Comparison of ENCODE assay signal across 6 cellular contexts in the genomic region with DNA sequence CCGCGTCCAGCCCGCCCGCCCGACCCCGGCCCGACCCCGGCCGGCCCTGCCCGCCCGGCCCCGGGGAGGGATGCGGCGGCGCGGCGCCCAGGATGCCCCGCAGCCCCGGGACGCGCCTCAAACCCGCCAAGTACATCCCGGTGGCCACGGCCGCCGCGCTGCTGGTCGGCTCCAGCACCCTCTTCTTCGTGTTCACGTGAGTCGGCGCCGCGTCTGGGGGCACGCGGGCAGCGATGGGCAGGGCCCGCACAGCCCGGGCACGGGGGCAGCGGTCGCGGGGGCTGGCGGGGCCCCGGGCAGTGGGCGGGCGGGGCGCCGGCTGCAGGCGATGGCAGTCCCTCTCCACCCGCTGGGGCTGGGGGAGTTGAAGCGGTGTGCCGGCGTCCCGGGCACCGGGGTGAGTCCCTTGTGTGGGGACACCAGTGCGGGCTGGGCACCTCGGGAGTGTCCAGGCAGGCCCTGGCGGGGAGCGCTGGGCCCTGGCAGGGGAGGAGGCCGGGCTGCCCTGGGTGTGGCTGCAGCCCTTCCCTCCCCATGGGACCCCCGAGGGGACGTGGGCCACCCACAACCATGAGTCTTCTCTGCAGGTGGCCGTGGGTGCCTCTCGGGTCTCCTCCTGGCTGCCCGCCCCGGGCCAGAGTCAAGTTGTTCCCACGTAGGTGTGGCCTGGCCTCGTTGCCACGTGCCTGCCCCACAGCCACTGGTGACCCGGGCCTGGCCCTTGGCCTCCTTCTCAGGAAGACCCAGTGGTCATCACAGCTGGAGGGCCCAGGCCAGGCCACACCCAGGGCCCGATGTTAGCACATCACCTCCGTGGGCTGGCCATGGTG. TPM values are rescaled to one million over a fixed set of nuclear protein-coding genes. Genes with fewer than 3 reads are reported as not detected.
A peak's percentile ranks its signal among the peaks of the same experiment; 100 is the strongest.
DNase-seq lines count a peak whose midpoint lies in the region; ATAC-seq and TF ChIP-seq lines count a peak whose summit lies in the region.

No MANE protein-coding gene starts in this region.

- intact Hi-C loops in left ventricle myocardium inferior (cut with micrococcal nuclease): no loop called here

- ATAC-seq in GM18907 (IDR thresholded peaks at IDR 0.05; ENCODE audit: unreplicated experiment): peak; percentile 4
- 0 out of 3 replicates have a peak, but pooled peaks have one; percentile 1 for ATAC-seq in SK-N-SH treated with all-trans-retinoic acid at 6 μM for 48 hours
- no peak for ATAC-seq in GM18858 (IDR thresholded peaks at IDR 0.05; ENCODE audit: unreplicated experiment)

- TF ChIP-seq CTCF in left ventricle myocardium inferior (IDR thresholded peaks at IDR 0.05; ENCODE audit: borderline replicate concordance) (no peak), type B pancreatic cell (conservative IDR thresholded peaks at IDR 0.05) (no peak)

- no peaks in the 10 kb centered on the region for H3K9me3 Mint-ChIP-seq in type B pancreatic cell

- no peaks in the 10 kb centered on the region for H3K27me3 ChIP-seq in left ventricle myocardium inferior (ENCODE audit: low read depth)

- no peaks in the 10 kb centered on the region for H3K27me3 Mint-ChIP-seq in type B pancreatic cell

- H3K27ac Mint-ChIP-seq in type B pancreatic cell: no peak overlapping the region

- H3K36me3 ChIP-seq in left ventricle myocardium inferior: peaks cover 6% of the 10 kb centered on the region

- no peaks in the 10 kb centered on the region for H3K36me3 Mint-ChIP-seq in type B pancreatic cell

- peak overlapping the region; percentile 100 for H3K27ac ChIP-seq in left ventricle myocardium inferior (replicated peaks)

- H3K4me3 Mint-ChIP-seq in type B pancreatic cell: peak overlapping the region; percentile 81

- peak overlapping the region; percentile 96 for H3K4me3 ChIP-seq in left ventricle myocardium inferior

- H3K9me3 ChIP-seq in left ventricle myocardium inferior (replicated peaks): no peaks in the 10 kb centered on the region

- DNase-seq in left ventricle myocardium inferior (peak; percentile 49), type B pancreatic cell (ENCODE audit: extremely low spot score, unreplicated experiment) (no peak), OCI-M2 (lab: John Stamatoyannopoulos, UW; ENCODE audit: unreplicated experiment) (no peak)

- H3K4me1 ChIP-seq in left ventricle myocardium inferior: peaks cover 80% of the 10 kb centered on the region

- H3K4me1 Mint-ChIP-seq in type B pancreatic cell (ENCODE audit: unreplicated experiment): peaks cover 6% of the 10 kb centered on the region

TF ChIP-seq in SK-N-SH treated with all-trans-retinoic acid at 6 μM for 48 hours, 23 proteins besides CTCF, POLR2A, EP300 and RAD21:
- no peak for TF ChIP-seq ZNF70 (CRISPR knock-in tag; IDR thresholded peaks at IDR 0.05)
- no peak for TF ChIP-seq ARNTL (CRISPR knock-in tag; IDR thresholded peaks at IDR 0.05; ENCODE audit: borderline replicate concordance, low read depth)
- TF ChIP-seq, protein P1, sequence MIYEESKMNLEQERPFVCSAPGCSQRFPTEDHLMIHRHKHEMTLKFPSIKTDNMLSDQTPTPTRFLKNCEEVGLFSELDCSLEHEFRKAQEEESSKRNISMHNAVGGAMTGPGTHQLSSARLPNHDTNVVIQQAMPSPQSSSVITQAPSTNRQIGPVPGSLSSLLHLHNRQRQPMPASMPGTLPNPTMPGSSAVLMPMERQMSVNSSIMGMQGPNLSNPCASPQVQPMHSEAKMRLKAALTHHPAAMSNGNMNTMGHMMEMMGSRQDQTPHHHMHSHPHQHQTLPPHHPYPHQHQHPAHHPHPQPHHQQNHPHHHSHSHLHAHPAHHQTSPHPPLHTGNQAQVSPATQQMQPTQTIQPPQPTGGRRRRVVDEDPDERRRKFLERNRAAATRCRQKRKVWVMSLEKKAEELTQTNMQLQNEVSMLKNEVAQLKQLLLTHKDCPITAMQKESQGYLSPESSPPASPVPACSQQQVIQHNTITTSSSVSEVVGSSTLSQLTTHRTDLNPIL (CRISPR knock-in tag; IDR thresholded peaks at IDR 0.05; ENCODE audit: low read depth): no peak
- no peak for TF ChIP-seq ZNF565 (CRISPR knock-in tag; conservative IDR thresholded peaks at IDR 0.05; ENCODE audit: low read depth)
- no peak for TF ChIP-seq ISL1 (CRISPR knock-in tag; IDR thresholded peaks at IDR 0.05)
- TF ChIP-seq, protein P2, sequence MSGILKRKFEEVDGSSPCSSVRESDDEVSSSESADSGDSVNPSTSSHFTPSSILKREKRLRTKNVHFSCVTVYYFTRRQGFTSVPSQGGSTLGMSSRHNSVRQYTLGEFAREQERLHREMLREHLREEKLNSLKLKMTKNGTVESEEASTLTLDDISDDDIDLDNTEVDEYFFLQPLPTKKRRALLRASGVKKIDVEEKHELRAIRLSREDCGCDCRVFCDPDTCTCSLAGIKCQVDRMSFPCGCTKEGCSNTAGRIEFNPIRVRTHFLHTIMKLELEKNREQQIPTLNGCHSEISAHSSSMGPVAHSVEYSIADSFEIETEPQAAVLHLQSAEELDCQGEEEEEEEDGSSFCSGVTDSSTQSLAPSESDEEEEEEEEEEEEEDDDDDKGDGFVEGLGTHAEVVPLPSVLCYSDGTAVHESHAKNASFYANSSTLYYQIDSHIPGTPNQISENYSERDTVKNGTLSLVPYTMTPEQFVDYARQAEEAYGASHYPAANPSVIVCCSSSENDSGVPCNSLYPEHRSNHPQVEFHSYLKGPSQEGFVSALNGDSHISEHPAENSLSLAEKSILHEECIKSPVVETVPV (CRISPR knock-in tag; IDR thresholded peaks at IDR 0.05): no peak
- TF ChIP-seq PPARA (CRISPR knock-in tag; IDR thresholded peaks at IDR 0.05; ENCODE audit: borderline replicate concordance): no peak
- TF ChIP-seq, protein P3, sequence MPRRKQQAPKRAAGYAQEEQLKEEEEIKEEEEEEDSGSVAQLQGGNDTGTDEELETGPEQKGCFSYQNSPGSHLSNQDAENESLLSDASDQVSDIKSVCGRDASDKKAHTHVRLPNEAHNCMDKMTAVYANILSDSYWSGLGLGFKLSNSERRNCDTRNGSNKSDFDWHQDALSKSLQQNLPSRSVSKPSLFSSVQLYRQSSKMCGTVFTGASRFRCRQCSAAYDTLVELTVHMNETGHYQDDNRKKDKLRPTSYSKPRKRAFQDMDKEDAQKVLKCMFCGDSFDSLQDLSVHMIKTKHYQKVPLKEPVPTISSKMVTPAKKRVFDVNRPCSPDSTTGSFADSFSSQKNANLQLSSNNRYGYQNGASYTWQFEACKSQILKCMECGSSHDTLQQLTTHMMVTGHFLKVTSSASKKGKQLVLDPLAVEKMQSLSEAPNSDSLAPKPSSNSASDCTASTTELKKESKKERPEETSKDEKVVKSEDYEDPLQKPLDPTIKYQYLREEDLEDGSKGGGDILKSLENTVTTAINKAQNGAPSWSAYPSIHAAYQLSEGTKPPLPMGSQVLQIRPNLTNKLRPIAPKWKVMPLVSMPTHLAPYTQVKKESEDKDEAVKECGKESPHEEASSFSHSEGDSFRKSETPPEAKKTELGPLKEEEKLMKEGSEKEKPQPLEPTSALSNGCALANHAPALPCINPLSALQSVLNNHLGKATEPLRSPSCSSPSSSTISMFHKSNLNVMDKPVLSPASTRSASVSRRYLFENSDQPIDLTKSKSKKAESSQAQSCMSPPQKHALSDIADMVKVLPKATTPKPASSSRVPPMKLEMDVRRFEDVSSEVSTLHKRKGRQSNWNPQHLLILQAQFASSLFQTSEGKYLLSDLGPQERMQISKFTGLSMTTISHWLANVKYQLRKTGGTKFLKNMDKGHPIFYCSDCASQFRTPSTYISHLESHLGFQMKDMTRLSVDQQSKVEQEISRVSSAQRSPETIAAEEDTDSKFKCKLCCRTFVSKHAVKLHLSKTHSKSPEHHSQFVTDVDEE (CRISPR knock-in tag; IDR thresholded peaks at IDR 0.05): no peak
- TF ChIP-seq ESRRG (CRISPR knock-in tag; IDR thresholded peaks at IDR 0.05): no peak
- no peak for TF ChIP-seq RARB (CRISPR knock-in tag; IDR thresholded peaks at IDR 0.05)
- TF ChIP-seq, protein P4, sequence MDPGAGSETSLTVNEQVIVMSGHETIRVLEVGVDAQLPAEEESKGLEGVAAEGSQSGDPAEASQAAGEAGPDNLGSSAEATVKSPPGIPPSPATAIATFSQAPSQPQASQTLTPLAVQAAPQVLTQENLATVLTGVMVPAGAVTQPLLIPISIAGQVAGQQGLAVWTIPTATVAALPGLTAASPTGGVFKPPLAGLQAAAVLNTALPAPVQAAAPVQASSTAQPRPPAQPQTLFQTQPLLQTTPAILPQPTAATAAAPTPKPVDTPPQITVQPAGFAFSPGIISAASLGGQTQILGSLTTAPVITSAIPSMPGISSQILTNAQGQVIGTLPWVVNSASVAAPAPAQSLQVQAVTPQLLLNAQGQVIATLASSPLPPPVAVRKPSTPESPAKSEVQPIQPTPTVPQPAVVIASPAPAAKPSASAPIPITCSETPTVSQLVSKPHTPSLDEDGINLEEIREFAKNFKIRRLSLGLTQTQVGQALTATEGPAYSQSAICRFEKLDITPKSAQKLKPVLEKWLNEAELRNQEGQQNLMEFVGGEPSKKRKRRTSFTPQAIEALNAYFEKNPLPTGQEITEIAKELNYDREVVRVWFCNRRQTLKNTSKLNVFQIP (CRISPR knock-in tag; IDR thresholded peaks at IDR 0.05; ENCODE audit: borderline replicate concordance, low read depth): no peak
TF ChIP-seq in SK-N-SH treated with all-trans-retinoic acid at 6 μM for 48 hours: peak in this region for 0.

RNA-seq across cellular contexts. Expression of a gene that starts 0.5 kb away (rescaled TPM):
- total RNA-seq in left ventricle myocardium inferior (42.4 TPM), type B pancreatic cell (ENCODE audit: low replicate concordance) (55.2 and 73.6 TPM in 2 replicates)

RNA-seq across cellular contexts. Expression of a gene that starts 15.0 kb away (rescaled TPM):
- total RNA-seq in left ventricle myocardium inferior (27.8 TPM), type B pancreatic cell (ENCODE audit: low replicate concordance) (57.7 and 64.8 TPM in 2 replicates)

RNA-seq across cellular contexts. Expression of a gene that starts 16.2 kb away (rescaled TPM):
- total RNA-seq in left ventricle myocardium inferior: 39.6 TPM
- 129 and 235 TPM in 2 replicates for total RNA-seq in type B pancreatic cell (ENCODE audit: low replicate concordance)

RNA-seq across cellular contexts. Expression of a gene that starts 18.8 kb away (rescaled TPM):
- total RNA-seq in left ventricle myocardium inferior: not detected
- total RNA-seq in type B pancreatic cell (ENCODE audit: low replicate concordance): 2.6 and 4.3 TPM in 2 replicates

RNA-seq across cellular contexts. Expression of a gene that starts 52.0 kb away (rescaled TPM):
- total RNA-seq in left ventricle myocardium inferior: 16.8 TPM
- 39.0 and 61.3 TPM in 2 replicates for total RNA-seq in type B pancreatic cell (ENCODE audit: low replicate concordance)
